In genomic region chr9:99819484-99820329, GRCh38 we compare ENCODE assay signal across 8 cellular contexts. TPM values are rescaled to one million over a fixed set of nuclear protein-coding genes. Genes with fewer than 3 reads are reported as not detected.
DNase-seq lines count a peak whose midpoint lies in the region; ATAC-seq, FAIRE-seq and TF ChIP-seq lines count a peak whose summit lies in the region.

No MANE protein-coding gene starts in this region.

- H3K27ac ChIP-seq in BLaER1 (peak overlapping the region; percentile 99), colonic mucosa (peak overlapping the region; percentile 88)

- H3K27me3 ChIP-seq in BLaER1, result peaks cover 29% of the 10 kb centered on the region
- H3K27me3 ChIP-seq in colonic mucosa, result peaks cover 25% of the 10 kb centered on the region

- no peaks in the 10 kb centered on the region for H3K36me3 ChIP-seq in BLaER1
- H3K36me3 ChIP-seq in colonic mucosa, result no peaks in the 10 kb centered on the region

- FAIRE-seq in GM19239 (lab: Jason Lieb, UNC), result peak; percentile 88

- TF ChIP-seq CTCF in colonic mucosa (IDR thresholded peaks at IDR 0.05), result no peak

- peak overlapping the region; percentile 92 for H3K4me2 ChIP-seq in BLaER1

- H3K4me1 ChIP-seq in BLaER1 (peaks cover 45% of the 10 kb centered on the region), colonic mucosa (peaks cover 9% of the 10 kb centered on the region)

- H3K4me3 ChIP-seq in BLaER1 (peak overlapping the region; percentile 84), colonic mucosa (peak overlapping the region; percentile 67)

- DNase-seq in GM19239 (ENCODE audit: insufficient read length, low spot score) (peak; percentile 75), NCI-H510A treated with DMSO at 0.1 percent for 48 hours (lab: John Stamatoyannopoulos, UW) (peak; percentile 87), colonic mucosa (peak; percentile 89), left lobe of liver (ENCODE audit: low spot score) (peak; percentile 94)
- DNase-seq in activated CD4-positive, alpha-beta T cell treated with anti-CD3 and anti-CD28 coated beads for 48 hours, result peak; percentile 95
- DNase-seq in stimulated activated CD4-positive, alpha-beta T cell treated with anti-CD3 and anti-CD28 coated beads, Interleukin-2, amount 100 ng/mL, for 24 hours, result peak; percentile 90 to 92

- ATAC-seq in HG03442 (IDR thresholded peaks at IDR 0.05; ENCODE audit: unreplicated experiment) (peak; percentile 49), left lobe of liver (peak; percentile 72)

- peaks cover 33% of the 10 kb centered on the region for H4K20me1 ChIP-seq in BLaER1

- intact Hi-C loops in colonic mucosa (cut with DNase I), result loop anchor here (5.0 kb wide), 1 partner anchor 88 kb away; the partner anchor contains the start of gene STX17

- H3K9ac ChIP-seq in BLaER1 (peak overlapping the region; percentile 98), colonic mucosa (ENCODE audit: low read depth in 2 of 2, low read length in 2 of 2) (peak overlapping the region; percentile 91)

- H3K9me3 ChIP-seq in BLaER1 (no peaks in the 10 kb centered on the region), colonic mucosa (no peaks in the 10 kb centered on the region)

RNA-seq across cellular contexts. Expression of gene NR4A3, which starts 2.0 kb away (rescaled TPM):
- 1 to 10 TPM in 1 of 2 donors, under 1 TPM in 1; 0.10 to 3.9 TPM for total RNA-seq in colonic mucosa
- 0.13 TPM for total RNA-seq in left lobe of liver

Comparison
In these comparisons a context has a peak if more than half of its experiments do, and no peak if none do; other contexts are left out.
1. Peak in every context shown above with its lines: DNase-seq, ATAC-seq, H3K4me3 ChIP-seq and H3K27ac ChIP-seq.